Comparison of ENCODE assay signal across 14 cellular contexts in the genomic region with DNA sequence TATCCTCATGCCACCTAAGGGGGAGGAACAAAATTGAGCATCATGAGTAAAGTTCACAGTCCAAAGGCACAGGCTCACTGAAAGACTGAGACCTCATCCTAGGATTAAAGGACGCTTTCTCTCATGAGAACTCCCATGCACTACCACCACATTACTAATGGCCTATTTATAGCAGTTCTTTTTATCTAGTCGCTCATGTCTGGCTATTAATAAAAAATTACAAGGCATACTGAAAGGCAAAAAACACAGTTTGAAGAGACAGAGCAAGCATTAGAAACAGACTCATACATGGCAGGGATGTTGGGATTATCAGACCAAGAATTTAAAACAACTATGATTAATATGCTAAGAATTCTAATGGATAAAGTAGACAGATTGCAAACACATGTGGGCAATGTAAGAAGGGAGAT.
"Had no signal": no experiment of that assay in that cellular context is flagged by ENCODE, and none has a peak within 500 bp of the region (broad histone marks: within the 10 kb centered on the region; RNA-seq: fewer than 3 reads in every experiment).

No MANE protein-coding gene starts in this region.

- H3K27me3 ChIP-seq: breast epithelium, esophagus muscularis mucosa, sigmoid colon, stomach had no signal

- H3K36me3 ChIP-seq: breast epithelium, esophagus muscularis mucosa, sigmoid colon, stomach, thoracic aorta had no signal

- H3K9me3 ChIP-seq: breast epithelium, stomach, thoracic aorta had no signal

- DNase-seq: activated CD4-positive, alpha-beta memory T cell treated with anti-CD3 and anti-CD28 coated beads for 36 hours; activated CD4-positive, alpha-beta T cell treated with anti-CD3 and anti-CD28 coated beads for 1 hour; activated gamma-delta T cell; activated T-cell treated with anti-CD3 and anti-CD28 coated beads, Interleukin-2, amount 50 U/mL, for 4 hours; hippocampal formation; occipital lobe; sigmoid colon; stimulated activated CD4-positive, alpha-beta T cell treated with anti-CD3 and anti-CD28 coated beads, Interleukin-4, amount 100 ng/mL, for 1 hour; stimulated activated CD8-positive, alpha-beta memory T cell treated with anti-CD3 and anti-CD28 coated beads, Interleukin-4, amount 100 ng/mL, for 48 hours; stomach; T-helper 9 cell had no signal

- H3K27ac ChIP-seq: breast epithelium, esophagus muscularis mucosa, sigmoid colon, stomach, thoracic aorta had no signal

- ATAC-seq: activated T-cell treated with anti-CD3 and anti-CD28 coated beads, Interleukin-2, amount 50 U/mL, for 4 hours had no signal

- H3K4me3 ChIP-seq: breast epithelium, esophagus muscularis mucosa, sigmoid colon, stomach, thoracic aorta had no signal

- H3K4me1 ChIP-seq: breast epithelium, esophagus muscularis mucosa, sigmoid colon, stomach had no signal
